Comparison of ENCODE assay signal across 1 cellular context in genomic region chr4:177451108-177451500, GRCh38.
TF ChIP-seq lines count a peak whose summit lies in the region.

No MANE protein-coding gene starts in this region.

TF ChIP-seq in HCT116, 20 proteins besides CTCF, POLR2A, EP300 and RAD21:
- TF ChIP-seq ZNF274 (IDR thresholded peaks at IDR 0.05; ENCODE audit: low read depth, low read length) (no peak), FOSL1 (IDR thresholded peaks at IDR 0.05; ENCODE audit: low read depth) (no peak), EZH2 (IDR thresholded peaks at IDR 0.05) (no peak), ZBTB33 (IDR thresholded peaks at IDR 0.05; ENCODE audit: extremely low read depth, insufficient replicate concordance, low read length) (no peak), EGR1 (IDR thresholded peaks at IDR 0.05; ENCODE audit: low read depth) (no peak), SRF (IDR thresholded peaks at IDR 0.05; ENCODE audit: low read depth) (no peak), CBX3 (IDR thresholded peaks at IDR 0.05; ENCODE audit: low read depth) (no peak)
- TF ChIP-seq, protein P1, sequence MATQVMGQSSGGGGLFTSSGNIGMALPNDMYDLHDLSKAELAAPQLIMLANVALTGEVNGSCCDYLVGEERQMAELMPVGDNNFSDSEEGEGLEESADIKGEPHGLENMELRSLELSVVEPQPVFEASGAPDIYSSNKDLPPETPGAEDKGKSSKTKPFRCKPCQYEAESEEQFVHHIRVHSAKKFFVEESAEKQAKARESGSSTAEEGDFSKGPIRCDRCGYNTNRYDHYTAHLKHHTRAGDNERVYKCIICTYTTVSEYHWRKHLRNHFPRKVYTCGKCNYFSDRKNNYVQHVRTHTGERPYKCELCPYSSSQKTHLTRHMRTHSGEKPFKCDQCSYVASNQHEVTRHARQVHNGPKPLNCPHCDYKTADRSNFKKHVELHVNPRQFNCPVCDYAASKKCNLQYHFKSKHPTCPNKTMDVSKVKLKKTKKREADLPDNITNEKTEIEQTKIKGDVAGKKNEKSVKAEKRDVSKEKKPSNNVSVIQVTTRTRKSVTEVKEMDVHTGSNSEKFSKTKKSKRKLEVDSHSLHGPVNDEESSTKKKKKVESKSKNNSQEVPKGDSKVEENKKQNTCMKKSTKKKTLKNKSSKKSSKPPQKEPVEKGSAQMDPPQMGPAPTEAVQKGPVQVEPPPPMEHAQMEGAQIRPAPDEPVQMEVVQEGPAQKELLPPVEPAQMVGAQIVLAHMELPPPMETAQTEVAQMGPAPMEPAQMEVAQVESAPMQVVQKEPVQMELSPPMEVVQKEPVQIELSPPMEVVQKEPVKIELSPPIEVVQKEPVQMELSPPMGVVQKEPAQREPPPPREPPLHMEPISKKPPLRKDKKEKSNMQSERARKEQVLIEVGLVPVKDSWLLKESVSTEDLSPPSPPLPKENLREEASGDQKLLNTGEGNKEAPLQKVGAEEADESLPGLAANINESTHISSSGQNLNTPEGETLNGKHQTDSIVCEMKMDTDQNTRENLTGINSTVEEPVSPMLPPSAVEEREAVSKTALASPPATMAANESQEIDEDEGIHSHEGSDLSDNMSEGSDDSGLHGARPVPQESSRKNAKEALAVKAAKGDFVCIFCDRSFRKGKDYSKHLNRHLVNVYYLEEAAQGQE (IDR thresholded peaks at IDR 0.05; ENCODE audit: low read depth): no peak
